ENCODE assay signal across 8 cellular contexts in the genomic region with DNA sequence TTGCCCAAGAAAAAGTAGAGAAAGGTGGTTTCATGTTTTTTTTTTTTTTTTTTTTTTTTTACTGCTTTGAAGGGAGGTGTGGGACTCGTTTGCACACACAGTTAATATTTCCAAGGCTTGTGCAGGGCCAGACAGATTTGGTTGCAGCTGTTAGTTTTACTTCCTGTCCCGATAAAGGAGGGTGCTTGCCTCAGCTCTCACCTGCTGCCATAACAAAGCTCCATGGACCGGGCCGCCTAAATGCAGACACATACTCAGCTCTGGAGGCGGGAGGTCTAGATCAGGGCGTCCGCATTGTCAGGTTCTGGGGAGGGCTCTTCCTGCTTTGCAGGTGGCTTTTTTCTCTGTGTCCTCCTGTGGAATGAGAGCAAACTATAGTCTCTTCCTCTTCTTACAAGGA.
DNase-seq lines count a peak whose midpoint lies in the region; ATAC-seq and TF ChIP-seq lines count a peak whose summit lies in the region.

No MANE protein-coding gene starts in this region.

- H3K27ac ChIP-seq in tibial nerve: no peak overlapping the region
- no peak overlapping the region for H3K27ac ChIP-seq in hepatocyte

- H3K27ac Mint-ChIP-seq in activated CD4-positive, alpha-beta T cell treated with anti-CD3 and anti-CD28 coated beads, Interleukin-2, amount 10 ng/mL, durations not matched to agents 7 days and 5 days: no peak overlapping the region

- peaks cover 10% of the 10 kb centered on the region for H3K79me2 ChIP-seq in hepatocyte

- no peak for TF ChIP-seq EP300 in tibial nerve (IDR thresholded peaks at IDR 0.05)

- H3K4me3 ChIP-seq in tibial nerve: no peak overlapping the region
- no peak overlapping the region for H3K4me3 ChIP-seq in hepatocyte

- H4K20me1 ChIP-seq in hepatocyte (ENCODE audit: insufficient read depth, poor library complexity, severe bottlenecking): no peaks in the 10 kb centered on the region

- peak; percentile 65 for ATAC-seq in GM19324 (IDR thresholded peaks at IDR 0.05; ENCODE audit: low FRiP score, unreplicated experiment)
- peak; percentile 72 for ATAC-seq in HG03175 (IDR thresholded peaks at IDR 0.05; ENCODE audit: unreplicated experiment)

- H3K4me2 ChIP-seq in hepatocyte: no peak overlapping the region

- H3K4me3 Mint-ChIP-seq in activated CD4-positive, alpha-beta T cell treated with anti-CD3 and anti-CD28 coated beads, Interleukin-2, amount 10 ng/mL, durations not matched to agents 7 days and 5 days: no peak overlapping the region

- no peaks in the 10 kb centered on the region for H3K27me3 ChIP-seq in tibial nerve
- no peaks in the 10 kb centered on the region for H3K27me3 ChIP-seq in hepatocyte

- H2AFZ ChIP-seq in hepatocyte: no peak overlapping the region

- 81 to 90% methylated on average over 7 of the region's 7 CpGs for WGBS in tibial nerve, 2 donors
- WGBS in hepatocyte (ENCODE audit: low lambda C conversion rate, missing lambda C conversion rate): 83% methylated on average over 7 of the region's 7 CpGs

- peaks cover 3 to 38% (median 23%) of the 10 kb centered on the region in 4 donors for H3K4me1 ChIP-seq in tibial nerve
- peaks cover 5% of the 10 kb centered on the region for H3K4me1 ChIP-seq in hepatocyte (ENCODE audit: insufficient read depth)

- CTCF ChIA-PET in activated CD4-positive, alpha-beta T cell treated with anti-CD3 and anti-CD28 coated beads, Interleukin-2, amount 10 ng/mL, durations not matched to agents 7 days and 5 days (lab: Charles Lee): interaction anchor here (0.6 to 1.3 kb wide), 2 partner anchors 15 to 442 kb away, joined by 3 read pairs; no protein-coding TSS in a partner anchor

- H3K36me3 ChIP-seq in tibial nerve: no peaks in the 10 kb centered on the region
- H3K36me3 ChIP-seq in hepatocyte (replicated peaks; ENCODE audit: insufficient read depth, low read depth): no peaks in the 10 kb centered on the region

- no peaks in the 10 kb centered on the region for H3K9me2 ChIP-seq in hepatocyte (replicated peaks; ENCODE audit: insufficient read depth)

- no peaks in the 10 kb centered on the region for H3K9me3 Mint-ChIP-seq in activated CD4-positive, alpha-beta T cell treated with anti-CD3 and anti-CD28 coated beads, Interleukin-2, amount 10 ng/mL, durations not matched to agents 7 days and 5 days

- H3K9me3 ChIP-seq in tibial nerve: no peaks in the 10 kb centered on the region
- H3K9me3 ChIP-seq in hepatocyte (ENCODE audit: low read depth): no peaks in the 10 kb centered on the region

- TF ChIP-seq POLR2A in tibial nerve (IDR thresholded peaks at IDR 0.05): no peak

- peaks cover 78% of the 10 kb centered on the region for H3K4me1 Mint-ChIP-seq in activated CD4-positive, alpha-beta T cell treated with anti-CD3 and anti-CD28 coated beads, Interleukin-2, amount 10 ng/mL, durations not matched to agents 7 days and 5 days

- H3K36me3 Mint-ChIP-seq in activated CD4-positive, alpha-beta T cell treated with anti-CD3 and anti-CD28 coated beads, Interleukin-2, amount 10 ng/mL, durations not matched to agents 7 days and 5 days (ENCODE audit: low read depth): peaks cover 7% of the 10 kb centered on the region

- DNase-seq in CD1c-positive myeloid dendritic cell (ENCODE audit: extremely low spot score) (peak; percentile 20), tibial nerve (ENCODE audit: low spot score in 2 of 2) (no peak), NCI-H1694 (lab: John Stamatoyannopoulos, UW) (no peak), hepatocyte (ENCODE audit: low spot score) (no peak), globus pallidus (ENCODE audit: low spot score) (no peak)
- DNase-seq in activated CD4-positive, alpha-beta T cell treated with anti-CD3 and anti-CD28 coated beads, Interleukin-2, amount 10 ng/mL, durations not matched to agents 7 days and 5 days: peak; percentile 40

- no peaks in the 10 kb centered on the region for H3K27me3 Mint-ChIP-seq in activated CD4-positive, alpha-beta T cell treated with anti-CD3 and anti-CD28 coated beads, Interleukin-2, amount 10 ng/mL, durations not matched to agents 7 days and 5 days

- TF ChIP-seq CTCF in tibial nerve (IDR thresholded peaks at IDR 0.05): no peak
- TF ChIP-seq CTCF in hepatocyte (IDR thresholded peaks at IDR 0.05; ENCODE audit: poor library complexity): no peak

- POLR2A ChIA-PET in activated CD4-positive, alpha-beta T cell treated with anti-CD3 and anti-CD28 coated beads, Interleukin-2, amount 10 ng/mL, durations not matched to agents 7 days and 5 days (lab: Charles Lee): no interaction called here

Comparison
In these comparisons a context has a peak if more than half of its experiments do, and no peak if none do; other contexts are left out.
1. DNase-seq: peak in CD1c-positive myeloid dendritic cell (single experiment) and activated CD4-positive, alpha-beta T cell treated with anti-CD3 and anti-CD28 coated beads, Interleukin-2, amount 10 ng/mL, durations not matched to agents 7 days and 5 days (single experiment); none in tibial nerve (0 of 2), NCI-H1694 (single experiment), hepatocyte (single experiment) and globus pallidus (single experiment).